ENCODE assay signal across 37 cellular contexts in genomic region chr2:131590366-131590765, GRCh38.
"Had no signal": no experiment of that assay in that cellular context is flagged by ENCODE, and none has a peak within 500 bp of the region (broad histone marks: within the 10 kb centered on the region; RNA-seq: fewer than 3 reads in every experiment).

No MANE protein-coding gene starts in this region.

- H3K9me3 Mint-ChIP-seq: activated naive CD4-positive, alpha-beta T cell treated with anti-CD3 and anti-CD28 coated beads for 36 hours; activated naive CD4-positive, alpha-beta T cell treated with anti-CD3 and anti-CD28 coated beads, Interleukin-2, amount 10 ng/mL, durations not matched to agents 7 days and 5 days; activated naive CD4-positive, alpha-beta T cell treated with anti-CD3 and anti-CD28 coated beads, Interleukin-2, amount 50 U/mL, for 24 hours; activated naive CD4-positive, alpha-beta T cell treated with anti-CD3 and anti-CD28 coated beads, Interleukin-2, amount 50 U/mL, for 72 hours; activated naive CD8-positive, alpha-beta T cell treated with anti-CD3 and anti-CD28 coated beads for 36 hours; activated naive CD8-positive, alpha-beta T cell treated with anti-CD3 and anti-CD28 coated beads, Interleukin-2, amount 10 ng/mL, durations not matched to agents 7 days and 5 days; activated naive CD8-positive, alpha-beta T cell treated with anti-CD3 and anti-CD28 coated beads, Interleukin-2, amount 50 U/mL, for 24 hours; activated T-cell treated with anti-CD3 and anti-CD28 coated beads, Interleukin-2, amount 50 U/mL, for 24 hours; activated T-cell treated with anti-CD3 and anti-CD28 coated beads, Interleukin-2, amount 50 U/mL, for 4 hours; activated T-cell treated with anti-CD3 and anti-CD28 coated beads, Interleukin-2, amount 50 U/mL, for 72 hours; activated T-helper 1 cell treated with anti-CD3 and anti-CD28 coated beads, Interleukin-12 subunit alpha, Interleukin-12 subunit beta, Interleukin-2, Interleukin-4 antibody, amounts not matched to agents 30 ng/mL and 10 ng/mL and 1 ng/mL, durations not matched to agents 14 hours and 24 hours and 36 hours; activated T-helper 17 cell treated with anti-CD3 and anti-CD28 coated beads, Interleukin-2, amount 50 U/mL, for 72 hours; activated T-helper 2 cell treated with anti-CD3 and anti-CD28 coated beads, Interferon-gamma antibody, Interleukin-2, Interleukin-4, amounts not matched to agents 10 μg/mL and 5 μg/mL and 100 μg/mL, durations not matched to agents 14 hours and 24 hours and 36 hours; brain; central memory CD8-positive, alpha-beta T cell had no signal

- H3K4me1 ChIP-seq: adrenal gland, ascending aorta, body of pancreas, breast epithelium had no signal

- H3K36me3 ChIP-seq: adrenal gland, ascending aorta, brain microvascular endothelial cell, breast epithelium, cardiac muscle cell had no signal

- DNase-seq: activated effector memory CD4-positive, alpha-beta T cell treated with anti-CD3 and anti-CD28 coated beads, Interleukin-2, amount 50 U/mL, for 16 hours; activated effector memory CD4-positive, alpha-beta T cell treated with Interleukin-2 at 50 U/mL for 16 hours; activated gamma-delta T cell treated with Interleukin-2 at 50 U/mL for 16 hours; activated naive CD4-positive, alpha-beta T cell; activated naive CD4-positive, alpha-beta T cell treated with anti-CD3 and anti-CD28 coated beads for 36 hours; activated naive CD4-positive, alpha-beta T cell treated with anti-CD3 and anti-CD28 coated beads, Interleukin-2, amount 10 ng/mL, durations not matched to agents 7 days and 5 days; activated naive CD4-positive, alpha-beta T cell treated with anti-CD3 and anti-CD28 coated beads, Interleukin-2, amount 50 U/mL, for 16 hours; activated naive CD4-positive, alpha-beta T cell treated with Interleukin-2 at 50 U/mL for 16 hours; activated naive CD8-positive, alpha-beta T cell treated with anti-CD3 and anti-CD28 coated beads for 36 hours; activated naive CD8-positive, alpha-beta T cell treated with anti-CD3 and anti-CD28 coated beads, Interleukin-2, amount 10 ng/mL, durations not matched to agents 7 days and 5 days; activated naive CD8-positive, alpha-beta T cell treated with anti-CD3 and anti-CD28 coated beads, Interleukin-2, amount 50 U/mL, for 24 hours; activated T-cell treated with anti-CD3 and anti-CD28 coated beads, Interleukin-2, amount 50 U/mL, for 1 hour; activated T-cell treated with anti-CD3 and anti-CD28 coated beads, Interleukin-2, amount 50 U/mL, for 24 hours; activated T-cell treated with anti-CD3 and anti-CD28 coated beads, Interleukin-2, amount 50 U/mL, for 4 hours; activated T-cell treated with anti-CD3 and anti-CD28 coated beads, Interleukin-2, amount 50 U/mL, for 48 hours; activated T-cell treated with anti-CD3 and anti-CD28 coated beads, Interleukin-2, amount 50 U/mL, for 72 hours; adrenal gland; amniotic stem cell; amygdala; anterior cingulate cortex; aorta; body of pancreas; brain microvascular endothelial cell; caudate nucleus; central memory CD4-positive, alpha-beta T cell; cerebellar nuclear complex had no signal

- H3K36me3 Mint-ChIP-seq: activated naive CD4-positive, alpha-beta T cell treated with anti-CD3 and anti-CD28 coated beads, Interleukin-2, amount 10 ng/mL, durations not matched to agents 7 days and 5 days; activated naive CD4-positive, alpha-beta T cell treated with anti-CD3 and anti-CD28 coated beads, Interleukin-2, amount 50 U/mL, for 24 hours; activated naive CD4-positive, alpha-beta T cell treated with anti-CD3 and anti-CD28 coated beads, Interleukin-2, amount 50 U/mL, for 72 hours; activated naive CD8-positive, alpha-beta T cell; activated naive CD8-positive, alpha-beta T cell treated with anti-CD3 and anti-CD28 coated beads for 36 hours; activated naive CD8-positive, alpha-beta T cell treated with anti-CD3 and anti-CD28 coated beads, Interleukin-2, amount 10 ng/mL, durations not matched to agents 7 days and 5 days; brain had no signal

- H3K27ac Mint-ChIP-seq: activated naive CD4-positive, alpha-beta T cell treated with anti-CD3 and anti-CD28 coated beads for 36 hours; activated naive CD4-positive, alpha-beta T cell treated with anti-CD3 and anti-CD28 coated beads, Interleukin-2, amount 10 ng/mL, durations not matched to agents 7 days and 5 days; activated naive CD4-positive, alpha-beta T cell treated with anti-CD3 and anti-CD28 coated beads, Interleukin-2, amount 50 U/mL, for 24 hours; activated naive CD4-positive, alpha-beta T cell treated with anti-CD3 and anti-CD28 coated beads, Interleukin-2, amount 50 U/mL, for 72 hours; activated naive CD8-positive, alpha-beta T cell; activated naive CD8-positive, alpha-beta T cell treated with anti-CD3 and anti-CD28 coated beads for 36 hours; activated naive CD8-positive, alpha-beta T cell treated with anti-CD3 and anti-CD28 coated beads, Interleukin-2, amount 10 ng/mL, durations not matched to agents 7 days and 5 days; activated naive CD8-positive, alpha-beta T cell treated with anti-CD3 and anti-CD28 coated beads, Interleukin-2, amount 50 U/mL, for 24 hours; activated T-cell treated with anti-CD3 and anti-CD28 coated beads, Interleukin-2, amount 50 U/mL, for 24 hours; activated T-cell treated with anti-CD3 and anti-CD28 coated beads, Interleukin-2, amount 50 U/mL, for 72 hours; activated T-helper 1 cell treated with anti-CD3 and anti-CD28 coated beads, Interleukin-12 subunit alpha, Interleukin-12 subunit beta, Interleukin-2, Interleukin-4 antibody, amounts not matched to agents 30 ng/mL and 10 ng/mL and 1 ng/mL, durations not matched to agents 14 hours and 24 hours and 36 hours; activated T-helper 17 cell treated with anti-CD3 and anti-CD28 coated beads, Interleukin-2, amount 50 U/mL, for 72 hours; activated T-helper 2 cell treated with anti-CD3 and anti-CD28 coated beads, Interferon-gamma antibody, Interleukin-2, Interleukin-4, amounts not matched to agents 10 μg/mL and 5 μg/mL and 100 μg/mL, durations not matched to agents 14 hours and 24 hours and 36 hours; brain had no signal

- H3K27ac ChIP-seq: adrenal gland, ascending aorta, body of pancreas, brain microvascular endothelial cell, breast epithelium, cardiac muscle cell had no signal

- H3K9me3 ChIP-seq: adrenal gland, ascending aorta, body of pancreas, breast epithelium had no signal

- H3K4me3 ChIP-seq: adrenal gland, ascending aorta, body of pancreas, breast epithelium, cardiac muscle cell had no signal

- H3K27me3 ChIP-seq: adrenal gland, ascending aorta, body of pancreas, brain microvascular endothelial cell, breast epithelium, cardiac muscle cell had no signal

- H3K4me3 Mint-ChIP-seq: activated naive CD4-positive, alpha-beta T cell treated with anti-CD3 and anti-CD28 coated beads for 36 hours; activated naive CD4-positive, alpha-beta T cell treated with anti-CD3 and anti-CD28 coated beads, Interleukin-2, amount 10 ng/mL, durations not matched to agents 7 days and 5 days; activated naive CD4-positive, alpha-beta T cell treated with anti-CD3 and anti-CD28 coated beads, Interleukin-2, amount 50 U/mL, for 24 hours; activated naive CD8-positive, alpha-beta T cell; activated naive CD8-positive, alpha-beta T cell treated with anti-CD3 and anti-CD28 coated beads for 36 hours; activated naive CD8-positive, alpha-beta T cell treated with anti-CD3 and anti-CD28 coated beads, Interleukin-2, amount 10 ng/mL, durations not matched to agents 7 days and 5 days; activated naive CD8-positive, alpha-beta T cell treated with anti-CD3 and anti-CD28 coated beads, Interleukin-2, amount 50 U/mL, for 24 hours; activated T-cell treated with anti-CD3 and anti-CD28 coated beads, Interleukin-2, amount 50 U/mL, for 24 hours; activated T-cell treated with anti-CD3 and anti-CD28 coated beads, Interleukin-2, amount 50 U/mL, for 4 hours; activated T-cell treated with anti-CD3 and anti-CD28 coated beads, Interleukin-2, amount 50 U/mL, for 72 hours; activated T-helper 1 cell treated with anti-CD3 and anti-CD28 coated beads, Interleukin-12 subunit alpha, Interleukin-12 subunit beta, Interleukin-2, Interleukin-4 antibody, amounts not matched to agents 30 ng/mL and 10 ng/mL and 1 ng/mL, durations not matched to agents 14 hours and 24 hours and 36 hours; activated T-helper 17 cell treated with anti-CD3 and anti-CD28 coated beads, Interleukin-2, amount 50 U/mL, for 72 hours; brain; central memory CD8-positive, alpha-beta T cell had no signal

- H3K4me1 Mint-ChIP-seq: activated naive CD4-positive, alpha-beta T cell treated with anti-CD3 and anti-CD28 coated beads, Interleukin-2, amount 10 ng/mL, durations not matched to agents 7 days and 5 days; activated naive CD4-positive, alpha-beta T cell treated with anti-CD3 and anti-CD28 coated beads, Interleukin-2, amount 50 U/mL, for 24 hours; activated naive CD8-positive, alpha-beta T cell treated with anti-CD3 and anti-CD28 coated beads for 36 hours; activated naive CD8-positive, alpha-beta T cell treated with anti-CD3 and anti-CD28 coated beads, Interleukin-2, amount 10 ng/mL, durations not matched to agents 7 days and 5 days; activated naive CD8-positive, alpha-beta T cell treated with anti-CD3 and anti-CD28 coated beads, Interleukin-2, amount 50 U/mL, for 24 hours; activated T-helper 17 cell treated with anti-CD3 and anti-CD28 coated beads, Interleukin-2, amount 50 U/mL, for 72 hours; central memory CD8-positive, alpha-beta T cell had no signal
